1 cellular context compared by ENCODE assay signal in the genomic region with DNA sequence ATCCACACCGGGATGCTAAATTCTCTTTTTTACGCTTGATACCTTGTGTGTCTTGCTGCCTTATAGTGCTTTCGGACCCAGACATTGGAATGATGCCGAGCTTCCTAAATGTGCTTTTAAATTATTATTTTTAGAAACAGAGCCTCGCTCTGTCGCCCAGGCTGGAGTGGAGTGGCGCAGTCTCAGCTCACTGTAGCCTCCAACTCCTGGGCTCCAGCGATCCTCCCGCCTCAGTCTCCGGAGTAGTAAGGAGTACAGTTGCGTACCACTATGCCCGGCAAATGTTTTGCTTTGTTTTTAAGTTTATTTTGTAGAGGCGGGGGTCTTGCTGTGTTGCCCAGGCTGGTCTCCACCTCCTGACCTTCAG.
TF ChIP-seq lines count a peak whose summit lies in the region.

No MANE protein-coding gene starts in this region.

TF ChIP-seq in H1, 55 proteins besides CTCF, POLR2A, EP300 and RAD21 (continued from another document):
- TF ChIP-seq, protein P1, sequence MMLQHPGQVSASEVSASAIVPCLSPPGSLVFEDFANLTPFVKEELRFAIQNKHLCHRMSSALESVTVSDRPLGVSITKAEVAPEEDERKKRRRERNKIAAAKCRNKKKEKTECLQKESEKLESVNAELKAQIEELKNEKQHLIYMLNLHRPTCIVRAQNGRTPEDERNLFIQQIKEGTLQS (IDR thresholded peaks at IDR 0.05; ENCODE audit: insufficient read depth, low read depth, low read length): no peak
- TF ChIP-seq RNF2 (IDR thresholded peaks at IDR 0.05; ENCODE audit: borderline replicate concordance, low read depth, low read length, missing control alignments, poor library complexity, severe bottlenecking): no peak
- no peak for TF ChIP-seq SP1 (IDR thresholded peaks at IDR 0.05; ENCODE audit: low read depth, low read length)
- TF ChIP-seq JUND (IDR thresholded peaks at IDR 0.05; ENCODE audit: low read length): no peak
- no peak for TF ChIP-seq CBX5 (IDR thresholded peaks at IDR 0.05; ENCODE audit: low read depth, low read length)
